Comparison of ENCODE assay signal across 3 cellular contexts in the genomic region with DNA sequence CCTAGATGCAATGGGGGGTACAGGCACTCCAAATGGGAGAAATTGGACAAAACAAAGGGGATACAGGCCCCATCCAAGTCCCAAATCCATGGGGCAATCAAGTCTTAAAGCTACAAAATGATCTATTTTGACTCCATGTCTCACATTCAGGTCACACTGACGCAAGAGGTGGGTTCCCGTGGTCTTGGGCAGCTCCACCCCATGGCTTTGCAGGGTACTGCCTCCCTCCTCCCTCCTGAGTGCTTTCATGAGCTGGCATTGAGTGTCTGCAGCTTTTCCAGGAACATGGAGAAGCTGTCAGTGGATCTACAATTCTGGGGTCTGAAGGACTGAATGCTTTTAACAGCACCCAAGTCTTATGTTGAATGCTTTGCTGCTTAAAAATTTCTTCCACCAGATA.
TF ChIP-seq lines count a peak whose summit lies in the region.

No MANE protein-coding gene starts in this region.

TF ChIP-seq in SK-N-SH, 30 proteins besides CTCF, POLR2A, EP300 and RAD21:
- TF ChIP-seq MAX (IDR thresholded peaks at IDR 0.05; ENCODE audit: low read depth) (no peak), RFX5 (IDR thresholded peaks at IDR 0.05; ENCODE audit: low read length) (no peak), PBX3 (IDR thresholded peaks at IDR 0.05) (no peak), EZH2phosphoT487 (IDR thresholded peaks at IDR 0.05; ENCODE audit: borderline replicate concordance, low read depth) (no peak), NFIC (IDR thresholded peaks at IDR 0.05; ENCODE audit: borderline replicate concordance) (no peak), MXI1 (IDR thresholded peaks at IDR 0.05; ENCODE audit: low read depth, low read length) (no peak), TEAD4 (IDR thresholded peaks at IDR 0.05; ENCODE audit: borderline replicate concordance, insufficient read depth) (no peak), TCF12 (IDR thresholded peaks at IDR 0.05) (no peak), TAF1 (IDR thresholded peaks at IDR 0.05; ENCODE audit: borderline replicate concordance, low read depth, low read length) (no peak), MEF2A (IDR thresholded peaks at IDR 0.05; ENCODE audit: borderline replicate concordance, low read depth) (no peak), NRF1 (IDR thresholded peaks at IDR 0.05; ENCODE audit: low read depth, low read length) (no peak), FOXM1 (IDR thresholded peaks at IDR 0.05; ENCODE audit: low read depth) (no peak), GATA2 (CRISPR knock-in tag; IDR thresholded peaks at IDR 0.05) (no peak), ELF1 (IDR thresholded peaks at IDR 0.05) (no peak), IRF3 (IDR thresholded peaks at IDR 0.05; ENCODE audit: low read depth, low read length) (no peak), JUND (IDR thresholded peaks at IDR 0.05) (no peak), FOSL2 (IDR thresholded peaks at IDR 0.05; ENCODE audit: borderline replicate concordance, low read depth) (no peak)

TF ChIP-seq in SK-N-SH treated with all-trans-retinoic acid at 6 μM for 48 hours, 23 proteins besides CTCF, POLR2A, EP300 and RAD21:
- TF ChIP-seq TCF4 (CRISPR knock-in tag; IDR thresholded peaks at IDR 0.05; ENCODE audit: borderline replicate concordance) = no peak
- TF ChIP-seq CSDC2 (CRISPR knock-in tag; IDR thresholded peaks at IDR 0.05) = no peak
- TF ChIP-seq, protein P1, sequence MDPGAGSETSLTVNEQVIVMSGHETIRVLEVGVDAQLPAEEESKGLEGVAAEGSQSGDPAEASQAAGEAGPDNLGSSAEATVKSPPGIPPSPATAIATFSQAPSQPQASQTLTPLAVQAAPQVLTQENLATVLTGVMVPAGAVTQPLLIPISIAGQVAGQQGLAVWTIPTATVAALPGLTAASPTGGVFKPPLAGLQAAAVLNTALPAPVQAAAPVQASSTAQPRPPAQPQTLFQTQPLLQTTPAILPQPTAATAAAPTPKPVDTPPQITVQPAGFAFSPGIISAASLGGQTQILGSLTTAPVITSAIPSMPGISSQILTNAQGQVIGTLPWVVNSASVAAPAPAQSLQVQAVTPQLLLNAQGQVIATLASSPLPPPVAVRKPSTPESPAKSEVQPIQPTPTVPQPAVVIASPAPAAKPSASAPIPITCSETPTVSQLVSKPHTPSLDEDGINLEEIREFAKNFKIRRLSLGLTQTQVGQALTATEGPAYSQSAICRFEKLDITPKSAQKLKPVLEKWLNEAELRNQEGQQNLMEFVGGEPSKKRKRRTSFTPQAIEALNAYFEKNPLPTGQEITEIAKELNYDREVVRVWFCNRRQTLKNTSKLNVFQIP (CRISPR knock-in tag; IDR thresholded peaks at IDR 0.05; ENCODE audit: borderline replicate concordance, low read depth) = no peak
- TF ChIP-seq, protein P2, sequence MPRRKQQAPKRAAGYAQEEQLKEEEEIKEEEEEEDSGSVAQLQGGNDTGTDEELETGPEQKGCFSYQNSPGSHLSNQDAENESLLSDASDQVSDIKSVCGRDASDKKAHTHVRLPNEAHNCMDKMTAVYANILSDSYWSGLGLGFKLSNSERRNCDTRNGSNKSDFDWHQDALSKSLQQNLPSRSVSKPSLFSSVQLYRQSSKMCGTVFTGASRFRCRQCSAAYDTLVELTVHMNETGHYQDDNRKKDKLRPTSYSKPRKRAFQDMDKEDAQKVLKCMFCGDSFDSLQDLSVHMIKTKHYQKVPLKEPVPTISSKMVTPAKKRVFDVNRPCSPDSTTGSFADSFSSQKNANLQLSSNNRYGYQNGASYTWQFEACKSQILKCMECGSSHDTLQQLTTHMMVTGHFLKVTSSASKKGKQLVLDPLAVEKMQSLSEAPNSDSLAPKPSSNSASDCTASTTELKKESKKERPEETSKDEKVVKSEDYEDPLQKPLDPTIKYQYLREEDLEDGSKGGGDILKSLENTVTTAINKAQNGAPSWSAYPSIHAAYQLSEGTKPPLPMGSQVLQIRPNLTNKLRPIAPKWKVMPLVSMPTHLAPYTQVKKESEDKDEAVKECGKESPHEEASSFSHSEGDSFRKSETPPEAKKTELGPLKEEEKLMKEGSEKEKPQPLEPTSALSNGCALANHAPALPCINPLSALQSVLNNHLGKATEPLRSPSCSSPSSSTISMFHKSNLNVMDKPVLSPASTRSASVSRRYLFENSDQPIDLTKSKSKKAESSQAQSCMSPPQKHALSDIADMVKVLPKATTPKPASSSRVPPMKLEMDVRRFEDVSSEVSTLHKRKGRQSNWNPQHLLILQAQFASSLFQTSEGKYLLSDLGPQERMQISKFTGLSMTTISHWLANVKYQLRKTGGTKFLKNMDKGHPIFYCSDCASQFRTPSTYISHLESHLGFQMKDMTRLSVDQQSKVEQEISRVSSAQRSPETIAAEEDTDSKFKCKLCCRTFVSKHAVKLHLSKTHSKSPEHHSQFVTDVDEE (CRISPR knock-in tag; IDR thresholded peaks at IDR 0.05) = no peak
- no peak for TF ChIP-seq ARNTL (CRISPR knock-in tag; IDR thresholded peaks at IDR 0.05; ENCODE audit: borderline replicate concordance, low read depth)
TF ChIP-seq in SK-N-SH treated with all-trans-retinoic acid at 6 μM for 48 hours: peak in this region for 0.

TF ChIP-seq in H1, 55 proteins besides CTCF, POLR2A, EP300 and RAD21 (continued from another document):
- TF ChIP-seq CEBPB (IDR thresholded peaks at IDR 0.05; ENCODE audit: low read depth, low read length) = peak; percentile 59; the same call in 1 of the 2 replicates
